4 cellular contexts compared by ENCODE assay signal in the genomic region with DNA sequence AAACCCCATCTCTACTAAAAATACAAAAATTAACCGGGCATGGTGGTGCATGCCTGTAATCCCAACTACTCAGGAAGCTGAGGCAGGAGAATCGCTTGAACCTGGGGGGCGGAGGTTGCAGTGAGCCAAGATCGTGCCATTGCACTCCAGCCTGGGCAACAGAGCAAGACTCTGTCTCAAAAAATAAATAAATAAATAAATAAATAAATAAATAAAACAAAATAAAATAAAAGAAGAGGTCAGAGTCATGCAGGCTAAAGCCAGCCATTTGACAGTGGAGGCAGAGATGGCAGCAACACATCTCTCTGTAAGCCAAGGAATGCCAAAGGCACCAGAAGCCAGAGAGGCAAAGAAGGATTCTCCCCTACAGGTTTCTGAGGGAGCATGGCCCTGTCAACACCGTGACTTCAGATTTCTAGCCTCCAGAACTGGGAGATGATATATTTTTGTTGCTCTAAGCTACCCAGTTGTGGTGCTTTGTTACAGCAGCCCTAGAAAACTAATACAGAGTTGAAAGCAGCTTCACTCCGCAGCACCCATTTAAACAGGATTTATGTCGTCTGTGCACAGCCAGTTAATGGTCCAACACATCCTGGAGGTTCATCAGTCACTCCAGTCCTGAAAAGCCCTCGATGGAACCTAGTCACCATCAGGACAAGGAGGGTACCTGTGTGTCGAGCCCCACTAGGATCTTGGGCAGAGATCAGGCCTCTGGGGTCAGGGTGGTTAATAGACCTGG. TPM values are rescaled to one million over a fixed set of nuclear protein-coding genes. Genes with fewer than 3 reads are reported as not detected.
"Had no signal": no experiment of that assay in that cellular context is flagged by ENCODE, and none has a peak within 500 bp of the region (broad histone marks: within the 10 kb centered on the region; RNA-seq: fewer than 3 reads in every experiment).

No MANE protein-coding gene starts in this region.

RNA-seq across cellular contexts. Expression of gene KCNK12, which starts 49.0 kb away (rescaled TPM):
- total RNA-seq: M059J, Peyer's patch, SJSA1 had no signal
- polyA plus RNA-seq: SK-N-SH had no signal
